1 cellular context compared by ENCODE assay signal in the genomic region with DNA sequence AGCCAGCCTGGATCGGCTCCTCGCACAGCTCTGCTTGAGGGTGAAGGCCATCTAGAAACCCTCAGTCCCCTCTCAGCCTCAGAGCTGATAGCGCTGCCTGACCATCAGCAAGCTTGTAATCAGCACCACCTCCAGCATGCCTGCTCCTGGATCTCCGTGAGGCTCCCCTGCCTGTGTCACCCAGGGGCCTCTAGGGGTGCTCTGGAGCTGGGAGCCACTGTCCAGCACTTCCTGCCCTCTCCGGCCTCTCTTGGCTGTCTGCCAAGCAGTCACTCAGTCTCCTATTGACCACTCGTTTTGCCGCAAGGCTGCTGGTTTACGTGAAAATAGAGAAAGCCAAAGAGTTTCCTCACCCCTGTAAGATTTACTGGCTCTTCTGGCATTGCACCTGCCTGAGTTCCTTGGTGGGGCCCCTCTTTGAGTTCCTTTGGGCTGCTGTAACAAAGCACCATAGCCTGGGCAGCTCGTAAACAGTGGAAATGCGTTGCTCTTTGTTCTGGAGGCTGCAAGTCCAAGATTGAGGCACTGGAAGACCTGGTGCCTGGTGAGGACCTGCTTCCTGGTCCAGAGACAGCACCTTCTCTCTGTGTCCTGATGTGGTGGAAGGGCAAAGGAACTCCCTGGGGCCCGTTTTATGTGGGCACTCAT.
TF ChIP-seq lines count a peak whose summit lies in the region.

No MANE protein-coding gene starts in this region.

TF ChIP-seq in HepG2, 621 proteins besides CTCF, POLR2A, EP300 and RAD21 (continued from another document and continues in another):
- TF ChIP-seq, protein P1, sequence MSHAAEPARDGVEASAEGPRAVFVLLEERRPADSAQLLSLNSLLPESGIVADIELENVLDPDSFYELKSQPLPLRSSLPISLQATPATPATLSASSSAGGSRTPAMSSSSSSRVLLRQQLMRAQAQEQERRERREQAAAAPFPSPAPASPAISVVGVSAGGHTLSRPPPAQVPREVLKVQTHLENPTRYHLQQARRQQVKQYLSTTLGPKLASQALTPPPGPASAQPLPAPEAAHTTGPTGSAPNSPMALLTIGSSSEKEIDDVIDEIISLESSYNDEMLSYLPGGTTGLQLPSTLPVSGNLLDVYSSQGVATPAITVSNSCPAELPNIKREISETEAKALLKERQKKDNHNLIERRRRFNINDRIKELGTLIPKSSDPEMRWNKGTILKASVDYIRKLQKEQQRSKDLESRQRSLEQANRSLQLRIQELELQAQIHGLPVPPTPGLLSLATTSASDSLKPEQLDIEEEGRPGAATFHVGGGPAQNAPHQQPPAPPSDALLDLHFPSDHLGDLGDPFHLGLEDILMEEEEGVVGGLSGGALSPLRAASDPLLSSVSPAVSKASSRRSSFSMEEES (CRISPR knock-in tag; IDR thresholded peaks at IDR 0.05) = peak; percentile 57; the same call in 1 of the 2 replicates
- TF ChIP-seq ZNF790 (CRISPR knock-in tag; IDR thresholded peaks at IDR 0.05; ENCODE audit: borderline replicate concordance) (peak; percentile 72; the same call in 1 of the 2 replicates), SYNCRIP (IDR thresholded peaks at IDR 0.05; ENCODE audit: insufficient read depth, low read depth, low read length) (no peak), ZNF564 (CRISPR knock-in tag; IDR thresholded peaks at IDR 0.05) (0 out of 2 replicates have a peak, but pooled peaks have one; percentile 47), ADNP (CRISPR knock-in tag; IDR thresholded peaks at IDR 0.05) (no peak), SMARCC2 (IDR thresholded peaks at IDR 0.05) (no peak), BORCS8-MEF2B (CRISPR knock-in tag; IDR thresholded peaks at IDR 0.05) (no peak; the same call in 1 of the 2 replicates), MAZ (IDR thresholded peaks at IDR 0.05; ENCODE audit: borderline replicate concordance, low read depth, low read length) (peak; percentile 58; the same call in 1 of the 2 replicates), MAZ (CRISPR knock-in tag; IDR thresholded peaks at IDR 0.05; ENCODE audit: low read depth) (peak; percentile 11; the same call in 1 of the 2 replicates), NPAS2 (CRISPR knock-in tag; IDR thresholded peaks at IDR 0.05; ENCODE audit: borderline replicate concordance) (no peak), ZMYM3 (CRISPR knock-in tag; IDR thresholded peaks at IDR 0.05) (peak; percentile 69; the same call in 1 of the 2 replicates), SNAPC2 (CRISPR knock-in tag; IDR thresholded peaks at IDR 0.05) (peak; percentile 76; the same call in 1 of the 2 replicates), KDM5B (CRISPR knock-in tag; IDR thresholded peaks at IDR 0.05; ENCODE audit: borderline replicate concordance) (no peak; the same call in 1 of the 2 replicates), ZNF598 (CRISPR knock-in tag; IDR thresholded peaks at IDR 0.05; ENCODE audit: borderline replicate concordance) (0 out of 2 replicates have a peak, but pooled peaks have one; percentile 64), MEIS2 (CRISPR knock-in tag; IDR thresholded peaks at IDR 0.05) (peak; percentile 99), ZNF274 (CRISPR knock-in tag; IDR thresholded peaks at IDR 0.05) (0 out of 2 replicates have a peak, but pooled peaks have one; percentile 34), ETV6 (CRISPR knock-in tag; conservative IDR thresholded peaks at IDR 0.05) (peak; percentile 82), NFRKB (IDR thresholded peaks at IDR 0.05) (no peak), ZNF563 (CRISPR knock-in tag; IDR thresholded peaks at IDR 0.05) (no peak), ZFP1 (CRISPR knock-in tag; IDR thresholded peaks at IDR 0.05) (peak; percentile 60; the same call in 1 of the 2 replicates), HNRNPLL (IDR thresholded peaks at IDR 0.05; ENCODE audit: low read depth, low read length, poor library complexity, severe bottlenecking) (no peak), KAT7 (CRISPR knock-in tag; IDR thresholded peaks at IDR 0.05; ENCODE audit: borderline replicate concordance) (peak; percentile 80), ZNF616 (CRISPR knock-in tag; IDR thresholded peaks at IDR 0.05; ENCODE audit: low read depth) (0 out of 2 replicates have a peak, but pooled peaks have one; percentile 22), ZNF720 (CRISPR knock-in tag; IDR thresholded peaks at IDR 0.05) (no peak), DNMT1 (CRISPR knock-in tag; IDR thresholded peaks at IDR 0.05) (peak; percentile 55; the same call in 1 of the 2 replicates)
- TF ChIP-seq, protein P2, sequence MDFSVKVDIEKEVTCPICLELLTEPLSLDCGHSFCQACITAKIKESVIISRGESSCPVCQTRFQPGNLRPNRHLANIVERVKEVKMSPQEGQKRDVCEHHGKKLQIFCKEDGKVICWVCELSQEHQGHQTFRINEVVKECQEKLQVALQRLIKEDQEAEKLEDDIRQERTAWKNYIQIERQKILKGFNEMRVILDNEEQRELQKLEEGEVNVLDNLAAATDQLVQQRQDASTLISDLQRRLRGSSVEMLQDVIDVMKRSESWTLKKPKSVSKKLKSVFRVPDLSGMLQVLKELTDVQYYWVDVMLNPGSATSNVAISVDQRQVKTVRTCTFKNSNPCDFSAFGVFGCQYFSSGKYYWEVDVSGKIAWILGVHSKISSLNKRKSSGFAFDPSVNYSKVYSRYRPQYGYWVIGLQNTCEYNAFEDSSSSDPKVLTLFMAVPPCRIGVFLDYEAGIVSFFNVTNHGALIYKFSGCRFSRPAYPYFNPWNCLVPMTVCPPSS (IDR thresholded peaks at IDR 0.05) = no peak
- TF ChIP-seq, protein P3, sequence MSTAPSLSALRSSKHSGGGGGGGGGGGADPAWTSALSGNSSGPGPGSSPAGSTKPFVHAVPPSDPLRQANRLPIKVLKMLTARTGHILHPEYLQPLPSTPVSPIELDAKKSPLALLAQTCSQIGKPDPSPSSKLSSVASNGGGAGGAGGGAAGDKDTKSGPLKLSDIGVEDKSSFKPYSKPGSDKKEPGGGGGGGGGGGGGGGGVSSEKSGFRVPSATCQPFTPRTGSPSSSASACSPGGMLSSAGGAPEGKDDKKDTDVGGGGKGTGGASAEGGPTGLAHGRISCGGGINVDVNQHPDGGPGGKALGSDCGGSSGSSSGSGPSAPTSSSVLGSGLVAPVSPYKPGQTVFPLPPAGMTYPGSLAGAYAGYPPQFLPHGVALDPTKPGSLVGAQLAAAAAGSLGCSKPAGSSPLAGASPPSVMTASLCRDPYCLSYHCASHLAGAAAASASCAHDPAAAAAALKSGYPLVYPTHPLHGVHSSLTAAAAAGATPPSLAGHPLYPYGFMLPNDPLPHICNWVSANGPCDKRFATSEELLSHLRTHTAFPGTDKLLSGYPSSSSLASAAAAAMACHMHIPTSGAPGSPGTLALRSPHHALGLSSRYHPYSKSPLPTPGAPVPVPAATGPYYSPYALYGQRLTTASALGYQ (CRISPR knock-in tag; IDR thresholded peaks at IDR 0.05) = peak; percentile 57; the same call in 1 of the 2 replicates
- TF ChIP-seq, protein P4, sequence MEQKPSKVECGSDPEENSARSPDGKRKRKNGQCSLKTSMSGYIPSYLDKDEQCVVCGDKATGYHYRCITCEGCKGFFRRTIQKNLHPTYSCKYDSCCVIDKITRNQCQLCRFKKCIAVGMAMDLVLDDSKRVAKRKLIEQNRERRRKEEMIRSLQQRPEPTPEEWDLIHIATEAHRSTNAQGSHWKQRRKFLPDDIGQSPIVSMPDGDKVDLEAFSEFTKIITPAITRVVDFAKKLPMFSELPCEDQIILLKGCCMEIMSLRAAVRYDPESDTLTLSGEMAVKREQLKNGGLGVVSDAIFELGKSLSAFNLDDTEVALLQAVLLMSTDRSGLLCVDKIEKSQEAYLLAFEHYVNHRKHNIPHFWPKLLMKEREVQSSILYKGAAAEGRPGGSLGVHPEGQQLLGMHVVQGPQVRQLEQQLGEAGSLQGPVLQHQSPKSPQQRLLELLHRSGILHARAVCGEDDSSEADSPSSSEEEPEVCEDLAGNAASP (CRISPR knock-in tag; IDR thresholded peaks at IDR 0.05; ENCODE audit: borderline replicate concordance) = peak; percentile 69
- TF ChIP-seq, protein P5, sequence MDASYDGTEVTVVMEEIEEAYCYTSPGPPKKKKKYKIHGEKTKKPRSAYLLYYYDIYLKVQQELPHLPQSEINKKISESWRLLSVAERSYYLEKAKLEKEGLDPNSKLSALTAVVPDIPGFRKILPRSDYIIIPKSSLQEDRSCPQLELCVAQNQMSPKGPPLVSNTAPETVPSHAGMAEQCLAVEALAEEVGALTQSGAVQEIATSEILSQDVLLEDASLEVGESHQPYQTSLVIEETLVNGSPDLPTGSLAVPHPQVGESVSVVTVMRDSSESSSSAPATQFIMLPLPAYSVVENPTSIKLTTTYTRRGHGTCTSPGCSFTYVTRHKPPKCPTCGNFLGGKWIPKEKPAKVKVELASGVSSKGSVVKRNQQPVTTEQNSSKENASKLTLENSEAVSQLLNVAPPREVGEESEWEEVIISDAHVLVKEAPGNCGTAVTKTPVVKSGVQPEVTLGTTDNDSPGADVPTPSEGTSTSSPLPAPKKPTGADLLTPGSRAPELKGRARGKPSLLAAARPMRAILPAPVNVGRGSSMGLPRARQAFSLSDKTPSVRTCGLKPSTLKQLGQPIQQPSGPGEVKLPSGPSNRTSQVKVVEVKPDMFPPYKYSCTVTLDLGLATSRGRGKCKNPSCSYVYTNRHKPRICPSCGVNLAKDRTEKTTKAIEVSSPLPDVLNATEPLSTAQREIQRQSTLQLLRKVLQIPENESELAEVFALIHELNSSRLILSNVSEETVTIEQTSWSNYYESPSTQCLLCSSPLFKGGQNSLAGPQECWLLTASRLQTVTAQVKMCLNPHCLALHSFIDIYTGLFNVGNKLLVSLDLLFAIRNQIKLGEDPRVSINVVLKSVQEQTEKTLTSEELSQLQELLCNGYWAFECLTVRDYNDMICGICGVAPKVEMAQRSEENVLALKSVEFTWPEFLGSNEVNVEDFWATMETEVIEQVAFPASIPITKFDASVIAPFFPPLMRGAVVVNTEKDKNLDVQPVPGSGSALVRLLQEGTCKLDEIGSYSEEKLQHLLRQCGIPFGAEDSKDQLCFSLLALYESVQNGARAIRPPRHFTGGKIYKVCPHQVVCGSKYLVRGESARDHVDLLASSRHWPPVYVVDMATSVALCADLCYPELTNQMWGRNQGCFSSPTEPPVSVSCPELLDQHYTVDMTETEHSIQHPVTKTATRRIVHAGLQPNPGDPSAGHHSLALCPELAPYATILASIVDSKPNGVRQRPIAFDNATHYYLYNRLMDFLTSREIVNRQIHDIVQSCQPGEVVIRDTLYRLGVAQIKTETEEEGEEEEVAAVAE (CRISPR knock-in tag; IDR thresholded peaks at IDR 0.05; ENCODE audit: borderline replicate concordance) = peak; percentile 56; the same call in 1 of the 2 replicates
- TF ChIP-seq, protein P6, sequence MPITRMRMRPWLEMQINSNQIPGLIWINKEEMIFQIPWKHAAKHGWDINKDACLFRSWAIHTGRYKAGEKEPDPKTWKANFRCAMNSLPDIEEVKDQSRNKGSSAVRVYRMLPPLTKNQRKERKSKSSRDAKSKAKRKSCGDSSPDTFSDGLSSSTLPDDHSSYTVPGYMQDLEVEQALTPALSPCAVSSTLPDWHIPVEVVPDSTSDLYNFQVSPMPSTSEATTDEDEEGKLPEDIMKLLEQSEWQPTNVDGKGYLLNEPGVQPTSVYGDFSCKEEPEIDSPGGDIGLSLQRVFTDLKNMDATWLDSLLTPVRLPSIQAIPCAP (CRISPR knock-in tag; IDR thresholded peaks at IDR 0.05; ENCODE audit: low read depth) = no peak
- TF ChIP-seq, protein P7, sequence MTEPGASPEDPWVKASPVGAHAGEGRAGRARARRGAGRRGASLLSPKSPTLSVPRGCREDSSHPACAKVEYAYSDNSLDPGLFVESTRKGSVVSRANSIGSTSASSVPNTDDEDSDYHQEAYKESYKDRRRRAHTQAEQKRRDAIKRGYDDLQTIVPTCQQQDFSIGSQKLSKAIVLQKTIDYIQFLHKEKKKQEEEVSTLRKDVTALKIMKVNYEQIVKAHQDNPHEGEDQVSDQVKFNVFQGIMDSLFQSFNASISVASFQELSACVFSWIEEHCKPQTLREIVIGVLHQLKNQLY (CRISPR knock-in tag; IDR thresholded peaks at IDR 0.05) = peak; percentile 78; the same call in 1 of the 2 replicates
- TF ChIP-seq, protein P8, sequence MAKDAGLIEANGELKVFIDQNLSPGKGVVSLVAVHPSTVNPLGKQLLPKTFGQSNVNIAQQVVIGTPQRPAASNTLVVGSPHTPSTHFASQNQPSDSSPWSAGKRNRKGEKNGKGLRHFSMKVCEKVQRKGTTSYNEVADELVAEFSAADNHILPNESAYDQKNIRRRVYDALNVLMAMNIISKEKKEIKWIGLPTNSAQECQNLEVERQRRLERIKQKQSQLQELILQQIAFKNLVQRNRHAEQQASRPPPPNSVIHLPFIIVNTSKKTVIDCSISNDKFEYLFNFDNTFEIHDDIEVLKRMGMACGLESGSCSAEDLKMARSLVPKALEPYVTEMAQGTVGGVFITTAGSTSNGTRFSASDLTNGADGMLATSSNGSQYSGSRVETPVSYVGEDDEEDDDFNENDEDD (CRISPR knock-in tag; IDR thresholded peaks at IDR 0.05; ENCODE audit: borderline replicate concordance) = no peak
- TF ChIP-seq, protein P9, sequence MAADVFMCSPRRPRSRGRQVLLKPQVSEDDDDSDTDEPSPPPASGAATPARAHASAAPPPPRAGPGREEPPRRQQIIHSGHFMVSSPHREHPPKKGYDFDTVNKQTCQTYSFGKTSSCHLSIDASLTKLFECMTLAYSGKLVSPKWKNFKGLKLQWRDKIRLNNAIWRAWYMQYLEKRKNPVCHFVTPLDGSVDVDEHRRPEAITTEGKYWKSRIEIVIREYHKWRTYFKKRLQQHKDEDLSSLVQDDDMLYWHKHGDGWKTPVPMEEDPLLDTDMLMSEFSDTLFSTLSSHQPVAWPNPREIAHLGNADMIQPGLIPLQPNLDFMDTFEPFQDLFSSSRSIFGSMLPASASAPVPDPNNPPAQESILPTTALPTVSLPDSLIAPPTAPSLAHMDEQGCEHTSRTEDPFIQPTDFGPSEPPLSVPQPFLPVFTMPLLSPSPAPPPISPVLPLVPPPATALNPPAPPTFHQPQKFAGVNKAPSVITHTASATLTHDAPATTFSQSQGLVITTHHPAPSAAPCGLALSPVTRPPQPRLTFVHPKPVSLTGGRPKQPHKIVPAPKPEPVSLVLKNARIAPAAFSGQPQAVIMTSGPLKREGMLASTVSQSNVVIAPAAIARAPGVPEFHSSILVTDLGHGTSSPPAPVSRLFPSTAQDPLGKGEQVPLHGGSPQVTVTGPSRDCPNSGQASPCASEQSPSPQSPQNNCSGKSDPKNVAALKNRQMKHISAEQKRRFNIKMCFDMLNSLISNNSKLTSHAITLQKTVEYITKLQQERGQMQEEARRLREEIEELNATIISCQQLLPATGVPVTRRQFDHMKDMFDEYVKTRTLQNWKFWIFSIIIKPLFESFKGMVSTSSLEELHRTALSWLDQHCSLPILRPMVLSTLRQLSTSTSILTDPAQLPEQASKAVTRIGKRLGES (CRISPR knock-in tag; IDR thresholded peaks at IDR 0.05; ENCODE audit: borderline replicate concordance) = no peak
- TF ChIP-seq, protein P10, sequence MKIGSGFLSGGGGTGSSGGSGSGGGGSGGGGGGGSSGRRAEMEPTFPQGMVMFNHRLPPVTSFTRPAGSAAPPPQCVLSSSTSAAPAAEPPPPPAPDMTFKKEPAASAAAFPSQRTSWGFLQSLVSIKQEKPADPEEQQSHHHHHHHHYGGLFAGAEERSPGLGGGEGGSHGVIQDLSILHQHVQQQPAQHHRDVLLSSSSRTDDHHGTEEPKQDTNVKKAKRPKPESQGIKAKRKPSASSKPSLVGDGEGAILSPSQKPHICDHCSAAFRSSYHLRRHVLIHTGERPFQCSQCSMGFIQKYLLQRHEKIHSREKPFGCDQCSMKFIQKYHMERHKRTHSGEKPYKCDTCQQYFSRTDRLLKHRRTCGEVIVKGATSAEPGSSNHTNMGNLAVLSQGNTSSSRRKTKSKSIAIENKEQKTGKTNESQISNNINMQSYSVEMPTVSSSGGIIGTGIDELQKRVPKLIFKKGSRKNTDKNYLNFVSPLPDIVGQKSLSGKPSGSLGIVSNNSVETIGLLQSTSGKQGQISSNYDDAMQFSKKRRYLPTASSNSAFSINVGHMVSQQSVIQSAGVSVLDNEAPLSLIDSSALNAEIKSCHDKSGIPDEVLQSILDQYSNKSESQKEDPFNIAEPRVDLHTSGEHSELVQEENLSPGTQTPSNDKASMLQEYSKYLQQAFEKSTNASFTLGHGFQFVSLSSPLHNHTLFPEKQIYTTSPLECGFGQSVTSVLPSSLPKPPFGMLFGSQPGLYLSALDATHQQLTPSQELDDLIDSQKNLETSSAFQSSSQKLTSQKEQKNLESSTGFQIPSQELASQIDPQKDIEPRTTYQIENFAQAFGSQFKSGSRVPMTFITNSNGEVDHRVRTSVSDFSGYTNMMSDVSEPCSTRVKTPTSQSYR (CRISPR knock-in tag; IDR thresholded peaks at IDR 0.05; ENCODE audit: borderline replicate concordance) = peak; percentile 19; the same call in 1 of the 2 replicates
